In genomic region chr12:106245767-106246166, GRCh38 we compare ENCODE assay signal across 9 cellular contexts. TPM values are rescaled to one million over a fixed set of nuclear protein-coding genes. Genes with fewer than 3 reads are reported as not detected.
DNase-seq lines count a peak whose midpoint lies in the region; ATAC-seq, FAIRE-seq and TF ChIP-seq lines count a peak whose summit lies in the region.
"Had no signal": no experiment of that assay in that cellular context is flagged by ENCODE, and none has a peak within 500 bp of the region (broad histone marks: within the 10 kb centered on the region; RNA-seq: fewer than 3 reads in every experiment).

No MANE protein-coding gene starts in this region.

- BruUV-seq in A673 (replicated peaks; lab: Mats Ljungman, UMichigan) (no TSS peak), HCT116 (replicated peaks; lab: Mats Ljungman, UMichigan) (no TSS peak)

- ATAC-seq in HCT116 (peak; percentile 64), mucosa of descending colon (peak; percentile 68), HG02884 (IDR thresholded peaks at IDR 0.05; ENCODE audit: unreplicated experiment) (no peak), GM21360 (IDR thresholded peaks at IDR 0.05; ENCODE audit: unreplicated experiment) (no peak), GM19463 (IDR thresholded peaks at IDR 0.05; ENCODE audit: unreplicated experiment) (no peak), GM19467 (IDR thresholded peaks at IDR 0.05; ENCODE audit: unreplicated experiment) (no peak)

- DNase-seq in A673 (ENCODE audit: low spot score), result peak; percentile 28
- peak; percentile 79 for DNase-seq in HCT116 (ENCODE audit: low read depth, low spot score)
- DNase-seq in bronchial epithelial cell (ENCODE audit: low read depth), result peak; percentile 74
- peak; percentile 85 to 88 (median 86) for DNase-seq in mucosa of descending colon

- no peak for TF ChIP-seq RAD21 in HCT116 (IDR thresholded peaks at IDR 0.05; ENCODE audit: low read depth)

- H3K27ac ChIP-seq in A673 (ENCODE audit: low read depth, low read length, poor library complexity, severe bottlenecking) (no peak overlapping the region), HCT116 (ENCODE audit: low read depth, low read length) (peak overlapping the region; percentile 74)

- H3K27me3 ChIP-seq in A673 (replicated peaks; ENCODE audit: insufficient read depth, low read depth, low read length, poor library complexity) (no peaks in the 10 kb centered on the region), HCT116 (ENCODE audit: insufficient read depth, low read length) (no peaks in the 10 kb centered on the region), bronchial epithelial cell (ENCODE audit: control insufficient read depth, insufficient read depth, low read length) (no peaks in the 10 kb centered on the region)

- POLR2A ChIA-PET in A673 (lab: Charles Lee; ENCODE audit: low non-redundant PET) (no interaction called here), HCT116 (lab: Charles Lee) (no interaction called here)

- H3K36me3 ChIP-seq in A673 (ENCODE audit: insufficient read depth, low read length, poor library complexity, severe bottlenecking) (peaks cover 4% of the 10 kb centered on the region), HCT116 (ENCODE audit: control insufficient read depth in 1 of 2, insufficient read depth in 2 of 2, low read length in 2 of 2) (peaks cover 0 to 4% of the 10 kb centered on the region in 2 experiments; a peak in 2 of 4 replicates), bronchial epithelial cell (ENCODE audit: control insufficient read depth, insufficient read depth, low read length) (peaks cover 2% of the 10 kb centered on the region), mucosa of descending colon (ENCODE audit: low read depth) (no peaks in the 10 kb centered on the region)

- intact Hi-C loops in A673 (cut with micrococcal nuclease; ENCODE audit: unreplicated experiment) (no loop called here), HCT116 (cut with micrococcal nuclease) (loop anchor here (5.0 kb wide), 2 partner anchors 37 to 57 kb away; partner anchors contain the start of gene TCP11L2), mucosa of descending colon (cut with DNase I, micrococcal nuclease) (no loop called here)

- FAIRE-seq in bronchial epithelial cell (lab: Jason Lieb, UNC), result no peak
- FAIRE-seq: GM18507 had no signal

- RAD21 ChIA-PET in HCT116 (lab: Charles Lee; ENCODE audit: low non-redundant PET in 1 of 2, low total read pairs in 2 of 2, uncharacterized antibody in 2 of 2, unreplicated experiment in 2 of 2), result no interaction called here

- H3K9me2 ChIP-seq in HCT116 (ENCODE audit: insufficient read depth), result no peaks in the 10 kb centered on the region

- TF ChIP-seq POLR2A in HCT116 (IDR thresholded peaks at IDR 0.05; ENCODE audit: borderline replicate concordance, extremely low read depth, insufficient read depth, insufficient read length), result no peak

- peak overlapping the region; percentile 86 for H3K4me2 ChIP-seq in HCT116 (ENCODE audit: low read length)

- H3K79me2 ChIP-seq in HCT116 (ENCODE audit: insufficient read depth, low read length), result peaks cover 31% of the 10 kb centered on the region

- no peak overlapping the region for H2AFZ ChIP-seq in HCT116 (ENCODE audit: low read depth, low read length, poor library complexity, severe bottlenecking)

- H3K4me1 ChIP-seq in A673 (ENCODE audit: insufficient read depth, low read length, poor library complexity, severe bottlenecking) (peaks cover 14% of the 10 kb centered on the region), HCT116 (ENCODE audit: control insufficient read depth in 1 of 2, insufficient read depth in 2 of 2, low read length in 2 of 2) (peaks cover 12 to 30% of the 10 kb centered on the region in 2 experiments), mucosa of descending colon (ENCODE audit: low read depth) (peaks cover 33% of the 10 kb centered on the region)

- TF ChIP-seq CTCF in A673 (conservative IDR thresholded peaks at IDR 0.05; ENCODE audit: low read depth, low read length) (no peak), HCT116 (IDR thresholded peaks at IDR 0.05 in 2 of 3, conservative IDR thresholded peaks at IDR 0.05 in 1 of 3; ENCODE audit: borderline replicate concordance in 1 of 3, insufficient read depth in 1 of 3, low read depth in 2 of 3, low read length in 2 of 3) (no peak), bronchial epithelial cell (IDR thresholded peaks at IDR 0.05; ENCODE audit: insufficient read depth, low read length, severe bottlenecking) (no peak), mucosa of descending colon (IDR thresholded peaks at IDR 0.05) (no peak)

- peak overlapping the region; percentile 97 for H3K4me3 ChIP-seq in A673 (ENCODE audit: low read depth, low read length, poor library complexity, severe bottlenecking)
- H3K4me3 ChIP-seq in HCT116 (replicated peaks in 1 of 2; ENCODE audit: low read depth in 1 of 2, low read length in 2 of 2), result peak overlapping the region; percentile 72 to 93
- H3K4me3 ChIP-seq in bronchial epithelial cell (ENCODE audit: low read depth, low read length), result no peak overlapping the region
- H3K4me3 ChIP-seq in mucosa of descending colon, result no peak overlapping the region

- CTCF ChIA-PET in A673 (lab: Charles Lee), result no interaction called here
- CTCF ChIA-PET in HCT116 (lab: Charles Lee), result no interaction called here

- H3K9me3 ChIP-seq in A673 (ENCODE audit: low read depth, low read length, poor library complexity, severe bottlenecking), result no peaks in the 10 kb centered on the region
- no peaks in the 10 kb centered on the region for H3K9me3 ChIP-seq in HCT116 (ENCODE audit: control insufficient read depth in 1 of 2, insufficient read depth in 1 of 2, low read depth in 1 of 2, low read length in 2 of 2)
- no peaks in the 10 kb centered on the region for H3K9me3 ChIP-seq in mucosa of descending colon

- H4K20me1 ChIP-seq in HCT116 (ENCODE audit: insufficient read depth), result no peaks in the 10 kb centered on the region

- H3K9ac ChIP-seq in HCT116 (ENCODE audit: low read length), result peak overlapping the region; percentile 88

TF ChIP-seq in HCT116, 20 proteins besides CTCF, POLR2A, EP300 and RAD21:
- TF ChIP-seq SP1 (IDR thresholded peaks at IDR 0.05; ENCODE audit: low read depth), result no peak
- TF ChIP-seq YY1 (IDR thresholded peaks at IDR 0.05; ENCODE audit: extremely low read depth, insufficient replicate concordance, low read depth, low read length), result peak; percentile 3
- peak; percentile 78 for TF ChIP-seq MAX (IDR thresholded peaks at IDR 0.05)
- TF ChIP-seq JUND (IDR thresholded peaks at IDR 0.05), result 0 out of 2 replicates have a peak, but pooled peaks have one; percentile 2
- peak; percentile 64 for TF ChIP-seq POLR2AphosphoS5 (IDR thresholded peaks at IDR 0.05; ENCODE audit: low read depth, low read length)

RNA-seq across cellular contexts. Expression of gene CKAP4, which starts 2.1 kb away (rescaled TPM):
- total RNA-seq in A673 (2021) (81.8 and 89.4 TPM in 2 replicates), HCT116 (2021; ENCODE audit: unreplicated experiment) (45.9 TPM), bronchial epithelial cell (56.6 and 89.2 TPM in 2 replicates), mucosa of descending colon (100 to 1,000 TPM in 1 of 3 donors, 10 to 100 TPM in 2; 40.6 to 103 (median 46.8) TPM)
- polyA plus RNA-seq in HCT116 (2012), result 32.4 and 35.4 TPM in 2 replicates

RNA-seq across cellular contexts. Expression of gene TCP11L2, which starts 56.8 kb away (rescaled TPM):
- total RNA-seq in A673 (2021), result 0.39 and 3.0 TPM in 2 replicates
- 14.4 TPM for total RNA-seq in HCT116 (2021; ENCODE audit: unreplicated experiment)
- 7.5 and 7.7 TPM in 2 replicates for polyA plus RNA-seq in HCT116 (2012)
- 31.6 and 43.9 TPM in 2 replicates for total RNA-seq in bronchial epithelial cell
- 10 to 100 TPM; 32.1 to 54.5 (median 44.8) TPM for total RNA-seq in mucosa of descending colon

Comparison
In these comparisons a context has a peak if more than half of its experiments do, and no peak if none do; other contexts are left out.
1. DNase-seq: peak in every context shown above with its lines; median percentile 86 in mucosa of descending colon; 79 in HCT116; 74 in bronchial epithelial cell; 28 in A673.
2. H3K4me3 ChIP-seq: peak in A673 (single experiment) and HCT116 (2 of 2); none in bronchial epithelial cell (single experiment) and mucosa of descending colon (single experiment).
3. ATAC-seq: peak in HCT116 (single experiment) and mucosa of descending colon (single experiment); none in HG02884 (single experiment), GM21360 (single experiment), GM19463 (single experiment) and GM19467 (single experiment).